Comparison of ENCODE assay signal across 8 cellular contexts in genomic region chr12:48817957-48818830, GRCh38. TPM values are rescaled to one million over a fixed set of nuclear protein-coding genes. Genes with fewer than 3 reads are reported as not detected.
DNase-seq lines count a peak whose midpoint lies in the region; ATAC-seq and TF ChIP-seq lines count a peak whose summit lies in the region.

Gene CACNB3, plus strand, starts transcription at chr12:48818496. Its CDS starts 434 bp downstream, at chr12:48818930.

- H3K27me3 Mint-ChIP-seq in T-cell, result peaks cover 0 to 4% of the 10 kb centered on the region in 2 donors

- H3K4me3 Mint-ChIP-seq in T-cell, result peak within 1 kb of the TSS; percentile 86 to 91 (median 89)

- TF ChIP-seq POLR2A in adrenal gland (IDR thresholded peaks at IDR 0.05) (no peak), vagina (IDR thresholded peaks at IDR 0.05) (no peak)

- DNase-seq in LNCaP clone FGC (ENCODE audit: low read depth), result no peak
- DNase-seq in T-cell, result peak; percentile 57 to 82 (median 74)
- peak; percentile 45 to 78 (median 60) for DNase-seq in adrenal gland
- peak; percentile 73 to 91 (median 89) for DNase-seq in right cardiac atrium
- DNase-seq in renal cortical epithelial cell (ENCODE audit: low read depth), result peak; percentile 15
- DNase-seq in vagina (ENCODE audit: extremely low spot score in 2 of 2), result no peak

- intact Hi-C loops in adrenal gland (cut with DNase I), result no loop called here
- intact Hi-C loops in right cardiac atrium (cut with DNase I), result no loop called here
- intact Hi-C loops in vagina (cut with DNase I), result no loop called here

- CTCF ChIA-PET in T-cell (lab: Charles Lee), result no interaction called here

- peaks cover 15 to 23% of the 10 kb centered on the region in 2 donors for H3K4me1 ChIP-seq in adrenal gland (replicated peaks in 1 of 2)
- peaks cover 4% of the 10 kb centered on the region for H3K4me1 ChIP-seq in right cardiac atrium (ENCODE audit: control insufficient read depth, insufficient read depth, low read length)
- H3K4me1 ChIP-seq in vagina, result peaks cover 47% of the 10 kb centered on the region

- H3K27me3 ChIP-seq in adrenal gland (no peaks in the 10 kb centered on the region), right cardiac atrium (ENCODE audit: control insufficient read depth, insufficient read depth) (no peaks in the 10 kb centered on the region), vagina (no peaks in the 10 kb centered on the region)

- POLR2A ChIA-PET in T-cell (lab: Charles Lee), result interaction anchor here (0.6 kb wide), 2 partner anchors 380 to 579 kb away, joined by 3 read pairs; no protein-coding TSS in a partner anchor

- no peaks in the 10 kb centered on the region for H3K36me3 Mint-ChIP-seq in T-cell

- 1% methylated on average over 39 to 77 of the region's 78 CpGs for WGBS in adrenal gland, 4 donors
- WGBS in right cardiac atrium, result 1% methylated on average over 78 of the region's 78 CpGs

- H3K9me3 Mint-ChIP-seq in T-cell, result no peaks in the 10 kb centered on the region

- ATAC-seq in T-cell (replicated peaks in 1 of 4) (peak; percentile 71 to 82 (median 76)), right cardiac atrium (peak; percentile 25 to 35), GM19455 (IDR thresholded peaks at IDR 0.05; ENCODE audit: unreplicated experiment) (no peak)

- TF ChIP-seq CTCF in GM12875 (IDR thresholded peaks at IDR 0.05; ENCODE audit: borderline replicate concordance, insufficient read depth, low read depth, low read length) (no peak), LNCaP clone FGC (IDR thresholded peaks at IDR 0.05; ENCODE audit: control insufficient read depth, extremely low read depth, insufficient read depth) (no peak), adrenal gland (IDR thresholded peaks at IDR 0.05) (no peak), vagina (IDR thresholded peaks at IDR 0.05) (no peak)

- peaks cover 31 to 41% (median 37%) of the 10 kb centered on the region in 3 donors for H3K4me1 Mint-ChIP-seq in T-cell

- peak within 1 kb of the TSS; percentile 60 for H3K4me3 ChIP-seq in GM12875 (ENCODE audit: low read depth, low read length)
- peak within 1 kb of the TSS; percentile 69 for H3K4me3 ChIP-seq in LNCaP clone FGC (ENCODE audit: low read depth, low read length)
- H3K4me3 ChIP-seq in adrenal gland, result peak within 1 kb of the TSS in 3 of 4 donors; percentile 43 to 75 (median 56)
- H3K4me3 ChIP-seq in right cardiac atrium (ENCODE audit: low read length), result peak within 1 kb of the TSS; percentile 78
- H3K4me3 ChIP-seq in vagina, result peak within 1 kb of the TSS; percentile 68 to 73

- H3K36me3 ChIP-seq in adrenal gland (replicated peaks in 1 of 2), result no peaks in the 10 kb centered on the region
- H3K36me3 ChIP-seq in vagina, result no peaks in the 10 kb centered on the region

- H3K27ac ChIP-seq in adrenal gland (no peak within 1 kb of the TSS), right cardiac atrium (ENCODE audit: low read length) (no peak within 1 kb of the TSS), vagina (peak within 1 kb of the TSS; percentile 76)

- peak within 1 kb of the TSS; percentile 23 to 58 for H3K27ac Mint-ChIP-seq in T-cell

- H3K9me3 ChIP-seq in adrenal gland (replicated peaks in 1 of 3) (no peaks in the 10 kb centered on the region), right cardiac atrium (ENCODE audit: control insufficient read depth, low read length) (no peaks in the 10 kb centered on the region), vagina (no peaks in the 10 kb centered on the region)

RNA-seq across cellular contexts. Expression of gene CACNB3, which starts in this region (rescaled TPM):
- total RNA-seq in T-cell (10 to 100 TPM in 2 of 5 donors, 1 to 10 TPM in 3; 4.3 to 12.4 (median 8.9) TPM), adrenal gland (10 to 100 TPM in 1 of 8 donors, 1 to 10 TPM in 7; 3.9 to 11.0 (median 5.9) TPM), right cardiac atrium (1 to 10 TPM; 6.1 to 7.6 (median 7.1) TPM), renal cortical epithelial cell (20.7 and 31.1 TPM in 2 replicates), vagina (36.1 TPM)
- polyA plus RNA-seq in adrenal gland (10 to 100 TPM in 2 of 3 donors, 1 to 10 TPM in 1; 4.4 to 19.5 (median 11.3) TPM), right cardiac atrium (3.5 TPM)

Comparison
In these comparisons a context has a peak if more than half of its experiments do, and no peak if none do; other contexts are left out.
1. DNase-seq: peak in T-cell (34 of 34), adrenal gland (7 of 7), right cardiac atrium (3 of 3) and renal cortical epithelial cell (single experiment); none in LNCaP clone FGC (single experiment) and vagina (0 of 2).
2. Peak in every context shown above with its lines, with median percentiles within 50 percentile points of each other: H3K4me3 ChIP-seq.